ENCODE assay signal across 1 cellular context in genomic region chr12:18552829-18553228, GRCh38.
TF ChIP-seq lines count a peak whose summit lies in the region.

No MANE protein-coding gene starts in this region.

TF ChIP-seq in HCT116, 20 proteins besides CTCF, POLR2A, EP300 and RAD21:
- TF ChIP-seq SP1 (IDR thresholded peaks at IDR 0.05; ENCODE audit: low read depth), result no peak
- TF ChIP-seq JUND (IDR thresholded peaks at IDR 0.05), result no peak
- no peak for TF ChIP-seq ZBTB33 (IDR thresholded peaks at IDR 0.05; ENCODE audit: extremely low read depth, insufficient replicate concordance, low read length)
- TF ChIP-seq POLR2AphosphoS5 (IDR thresholded peaks at IDR 0.05; ENCODE audit: low read depth, low read length), result no peak
- no peak for TF ChIP-seq EZH2phosphoT487 (IDR thresholded peaks at IDR 0.05; ENCODE audit: borderline replicate concordance)
- no peak for TF ChIP-seq YY1 (IDR thresholded peaks at IDR 0.05; ENCODE audit: extremely low read depth, insufficient replicate concordance, low read depth, low read length)
